9 cellular contexts compared by ENCODE assay signal in genomic region chr2:9548506-9548905, GRCh38. TPM values are rescaled to one million over a fixed set of nuclear protein-coding genes. Genes with fewer than 3 reads are reported as not detected.
DNase-seq lines count a peak whose midpoint lies in the region; ATAC-seq and TF ChIP-seq lines count a peak whose summit lies in the region.
"Had no signal": no experiment of that assay in that cellular context is flagged by ENCODE, and none has a peak within 500 bp of the region (broad histone marks: within the 10 kb centered on the region; RNA-seq: fewer than 3 reads in every experiment).

No MANE protein-coding gene starts in this region.

- intact Hi-C loops in ascending aorta (cut with DNase I): loop anchor here (5.0 kb wide), 1 partner anchor 56 kb away; no protein-coding TSS in a partner anchor
- intact Hi-C loops in dorsolateral prefrontal cortex (cut with DNase I): no loop called here

- TF ChIP-seq CTCF in neural crest cell (conservative IDR thresholded peaks at IDR 0.05): no peak
- no peak for TF ChIP-seq CTCF in ascending aorta (IDR thresholded peaks at IDR 0.05)
- TF ChIP-seq CTCF in dorsolateral prefrontal cortex (IDR thresholded peaks at IDR 0.05 in 54 of 56, conservative IDR thresholded peaks at IDR 0.05 in 2 of 56; ENCODE audit: low read depth in 1 of 56, partially characterized antibody in 56 of 56): no peak

- H3K36me3 Mint-ChIP-seq in T-helper 1 cell treated with Interleukin-12 subunit alpha and Interleukin-12 subunit beta and Interleukin-4 antibody, amounts not matched to agents 30 μg/mL and 1 μg/mL, for 36 hours (ENCODE audit: low read depth): peaks cover 4% of the 10 kb centered on the region
- H3K36me3 Mint-ChIP-seq in neural crest cell (ENCODE audit: low read depth): peaks cover 2% of the 10 kb centered on the region

- H3K27ac ChIP-seq in ascending aorta: peak overlapping the region in 1 of 2 donors; percentile 8
- H3K27ac ChIP-seq in dorsolateral prefrontal cortex: peak overlapping the region in 20 of 59 donors; percentile 13 to 71 (median 38)

- peak overlapping the region; percentile 52 for H3K4me3 Mint-ChIP-seq in T-helper 1 cell treated with Interleukin-12 subunit alpha and Interleukin-12 subunit beta and Interleukin-4 antibody, amounts not matched to agents 30 μg/mL and 1 μg/mL, for 36 hours
- H3K4me3 Mint-ChIP-seq in neural crest cell: peak overlapping the region; percentile 38

- H3K4me1 Mint-ChIP-seq in T-helper 1 cell treated with Interleukin-12 subunit alpha and Interleukin-12 subunit beta and Interleukin-4 antibody, amounts not matched to agents 30 μg/mL and 1 μg/mL, for 36 hours (ENCODE audit: low read depth): peaks cover 44% of the 10 kb centered on the region
- H3K4me1 Mint-ChIP-seq in neural crest cell: peaks cover 36% of the 10 kb centered on the region

- H3K4me3 ChIP-seq in ascending aorta: no peak overlapping the region
- H3K4me3 ChIP-seq in dorsolateral prefrontal cortex: no peak overlapping the region

- no peaks in the 10 kb centered on the region for H3K9me3 Mint-ChIP-seq in T-helper 1 cell treated with Interleukin-12 subunit alpha and Interleukin-12 subunit beta and Interleukin-4 antibody, amounts not matched to agents 30 μg/mL and 1 μg/mL, for 36 hours
- H3K9me3 Mint-ChIP-seq in neural crest cell: no peaks in the 10 kb centered on the region

- no peaks in the 10 kb centered on the region for H3K36me3 ChIP-seq in ascending aorta

- H3K9me3 ChIP-seq in ascending aorta: no peaks in the 10 kb centered on the region

- ATAC-seq in GM19023 (IDR thresholded peaks at IDR 0.05; ENCODE audit: unreplicated experiment): peak; percentile 58
- peak; percentile 46 for ATAC-seq in HG02884 (IDR thresholded peaks at IDR 0.05; ENCODE audit: unreplicated experiment)
- ATAC-seq in left lobe of liver: no peak

- H3K27me3 ChIP-seq in ascending aorta (no peaks in the 10 kb centered on the region), dorsolateral prefrontal cortex (no peaks in the 10 kb centered on the region)

- no peak for DNase-seq in neural crest cell (ENCODE audit: low read depth, low spot score)
- no peak for DNase-seq in NCI-H2081 treated with DMSO at 0.1 percent for 48 hours (lab: John Stamatoyannopoulos, UW)
- no peak for DNase-seq in left lobe of liver (ENCODE audit: low spot score)
- no peak for DNase-seq in ascending aorta (ENCODE audit: low spot score in 2 of 2)
- DNase-seq in dorsolateral prefrontal cortex: no peak
- DNase-seq: NCI-H1105 treated with DMSO at 0.1 percent for 48 hours had no signal

- H3K27ac Mint-ChIP-seq in T-helper 1 cell treated with Interleukin-12 subunit alpha and Interleukin-12 subunit beta and Interleukin-4 antibody, amounts not matched to agents 30 μg/mL and 1 μg/mL, for 36 hours: peak overlapping the region; percentile 81
- no peak overlapping the region for H3K27ac Mint-ChIP-seq in neural crest cell (ENCODE audit: unreplicated experiment)

- H3K27me3 Mint-ChIP-seq in T-helper 1 cell treated with Interleukin-12 subunit alpha and Interleukin-12 subunit beta and Interleukin-4 antibody, amounts not matched to agents 30 μg/mL and 1 μg/mL, for 36 hours (ENCODE audit: low read depth): no peaks in the 10 kb centered on the region
- H3K27me3 Mint-ChIP-seq in neural crest cell (ENCODE audit: low read depth): no peaks in the 10 kb centered on the region

- peaks cover 19 to 48% of the 10 kb centered on the region in 2 donors for H3K4me1 ChIP-seq in ascending aorta

RNA-seq across cellular contexts. Expression of gene ADAM17, which starts 7.1 kb away (rescaled TPM):
- total RNA-seq in neural crest cell: 39.6 and 39.9 TPM in 2 replicates
- total RNA-seq in left lobe of liver: 5.4 TPM
- total RNA-seq in ascending aorta: 16.4 TPM
- total RNA-seq in dorsolateral prefrontal cortex: 10 to 100 TPM; 20.3 to 43.9 (median 31.0) TPM
